14 cellular contexts compared by ENCODE assay signal in genomic region chr2:165018207-165018606, GRCh38.
DNase-seq lines count a peak whose midpoint lies in the region; ATAC-seq and TF ChIP-seq lines count a peak whose summit lies in the region.
"Had no signal": no experiment of that assay in that cellular context is flagged by ENCODE, and none has a peak within 500 bp of the region (broad histone marks: within the 10 kb centered on the region; RNA-seq: fewer than 3 reads in every experiment).

No MANE protein-coding gene starts in this region.

- intact Hi-C loops in stomach (cut with DNase I; ENCODE audit: low total_unique reads): loop anchor here (10.0 kb wide), 1 partner anchor 187 kb away; the partner anchor contains the start of gene SCN3A

- H3K27ac ChIP-seq in stomach: no peak overlapping the region
- H3K27ac ChIP-seq: coronary artery, right atrium auricular region had no signal

- WGBS in stomach, 5 donors: 48 to 56% (median 52%) methylated on average over 6 of the region's 6 CpGs

- in situ Hi-C loops in astrocyte of the spinal cord (cut with HindIII; ENCODE audit: low sequenced_read_pairs): no loop called here

- no peak for TF ChIP-seq POLR2A in stomach (IDR thresholded peaks at IDR 0.05)

- no peak overlapping the region for H3K4me3 ChIP-seq in astrocyte of the spinal cord (ENCODE audit: low read depth, low read length)
- no peak overlapping the region for H3K4me3 ChIP-seq in stomach
- H3K4me3 ChIP-seq: coronary artery, right atrium auricular region had no signal

- no peak for TF ChIP-seq EP300 in stomach (IDR thresholded peaks at IDR 0.05)

- ATAC-seq in HG03045 (IDR thresholded peaks at IDR 0.05; ENCODE audit: unreplicated experiment): no peak
- no peak for ATAC-seq in GM21515 (IDR thresholded peaks at IDR 0.05; ENCODE audit: unreplicated experiment)
- ATAC-seq: stimulated activated naive CD8-positive, alpha-beta T cell treated with anti-CD3 and anti-CD28 coated beads, Interleukin-15, Interleukin-2, amounts not matched to agents 100 U/mL and 50 U/mL, for 24 hours had no signal

- H3K9me3 ChIP-seq in stomach: no peaks in the 10 kb centered on the region
- H3K9me3 ChIP-seq: right atrium auricular region had no signal

- H3K27me3 ChIP-seq in stomach: no peaks in the 10 kb centered on the region
- H3K27me3 ChIP-seq: right atrium auricular region had no signal

- no peaks in the 10 kb centered on the region for H3K36me3 ChIP-seq in stomach
- H3K36me3 ChIP-seq: right atrium auricular region had no signal

- peaks cover 0 to 7% (median 0%) of the 10 kb centered on the region in 4 donors for H3K4me1 ChIP-seq in stomach
- H3K4me1 ChIP-seq: right atrium auricular region had no signal

- DNase-seq in ELF-1 (ENCODE audit: low read depth, low spot score) (peak; percentile 41), NCI-H2107 (lab: John Stamatoyannopoulos, UW) (peak; percentile 4), astrocyte of the spinal cord (ENCODE audit: low read depth, low spot score) (peak; percentile 7), myocyte (ENCODE audit: low read depth) (peak; percentile 3), stomach (no peak), NCI-H2171 treated with DMSO at 0.1 percent for 48 hours (lab: John Stamatoyannopoulos, UW) (no peak)
- DNase-seq: activated naive CD4-positive, alpha-beta T cell treated with anti-CD3 and anti-CD28 coated beads, Interleukin-2, amount 50 U/mL, for 16 hours; Right ventricle myocardium superior; stimulated activated CD4-positive, alpha-beta T cell treated with anti-CD3 and anti-CD28 coated beads, Interleukin-4, amount 100 ng/mL, for 1 hour; stimulated activated naive CD8-positive, alpha-beta T cell treated with anti-CD3 and anti-CD28 coated beads, Interleukin-15, Interleukin-2, amounts not matched to agents 100 U/mL and 50 U/mL, for 24 hours had no signal

- TF ChIP-seq CTCF in astrocyte of the spinal cord (IDR thresholded peaks at IDR 0.05; ENCODE audit: low read depth, low read length): no peak
- TF ChIP-seq CTCF in stomach (IDR thresholded peaks at IDR 0.05): no peak

Comparison
In these comparisons a context has a peak if more than half of its experiments do, and no peak if none do; other contexts are left out.
1. DNase-seq: peak in ELF-1 (single experiment), NCI-H2107 (single experiment), astrocyte of the spinal cord (single experiment) and myocyte (single experiment); none in stomach (single experiment) and NCI-H2171 treated with DMSO at 0.1 percent for 48 hours (single experiment).